ENCODE assay signal across 10 cellular contexts in genomic region chr11:68974421-68975194, GRCh38. TPM values are rescaled to one million over a fixed set of nuclear protein-coding genes. Genes with fewer than 3 reads are reported as not detected.
A peak's percentile ranks its signal among the peaks of the same experiment; 100 is the strongest.
DNase-seq lines count a peak whose midpoint lies in the region; ATAC-seq and TF ChIP-seq lines count a peak whose summit lies in the region.
"Had no signal": no experiment of that assay in that cellular context is flagged by ENCODE, and none has a peak within 500 bp of the region (broad histone marks: within the 10 kb centered on the region; RNA-seq: fewer than 3 reads in every experiment).

No MANE protein-coding gene starts in this region.

- H3K27me3 Mint-ChIP-seq in activated T-helper 2 cell treated with anti-CD3 and anti-CD28 coated beads, Interferon-gamma antibody, Interleukin-2, Interleukin-4, amounts not matched to agents 10 μg/mL and 5 μg/mL and 100 μg/mL, durations not matched to agents 14 hours and 24 hours and 36 hours (ENCODE audit: low read depth): peaks cover 7% of the 10 kb centered on the region
- peaks cover 0 to 6% of the 10 kb centered on the region in 2 donors for H3K27me3 Mint-ChIP-seq in natural killer cell treated with Interleukin-12 subunit alpha and Interleukin-12 subunit beta and Interleukin-15 and Interleukin-18, amount 100 ng/mL, for 72 hours

- H3K27ac ChIP-seq in KMS-11: no peak overlapping the region
- H3K27ac ChIP-seq: neutrophil had no signal

- H3K9me3 Mint-ChIP-seq in activated T-helper 2 cell treated with anti-CD3 and anti-CD28 coated beads, Interferon-gamma antibody, Interleukin-2, Interleukin-4, amounts not matched to agents 10 μg/mL and 5 μg/mL and 100 μg/mL, durations not matched to agents 14 hours and 24 hours and 36 hours: no peaks in the 10 kb centered on the region
- no peaks in the 10 kb centered on the region for H3K9me3 Mint-ChIP-seq in natural killer cell treated with Interleukin-12 subunit alpha and Interleukin-12 subunit beta and Interleukin-15 and Interleukin-18, amount 100 ng/mL, for 72 hours

- DNase-seq in NCI-H446 (lab: John Stamatoyannopoulos, UW): peak; percentile 25 to 45
- DNase-seq in NCI-H446 treated with DMSO at 0.1 percent for 48 hours (lab: John Stamatoyannopoulos, UW): no peak
- peak; percentile 20 for DNase-seq in activated T-helper 2 cell treated with anti-CD3 and anti-CD28 coated beads, Interferon-gamma antibody, Interleukin-2, Interleukin-4, amounts not matched to agents 10 μg/mL and 5 μg/mL and 100 μg/mL, durations not matched to agents 14 hours and 24 hours and 36 hours (ENCODE audit: low spot score)
- no peak for DNase-seq in natural killer cell treated with Interleukin-12 subunit alpha and Interleukin-12 subunit beta and Interleukin-15 and Interleukin-18, amount 100 ng/mL, for 72 hours (ENCODE audit: low spot score)
- no peak for DNase-seq in NCI-H2081 (lab: John Stamatoyannopoulos, UW)
- DNase-seq in NCI-H1436 treated with DMSO at 0.1 percent for 48 hours (lab: John Stamatoyannopoulos, UW): no peak

- no peaks in the 10 kb centered on the region for H3K79me2 ChIP-seq in KMS-11 (ENCODE audit: insufficient read depth, low read depth)

- H4K20me1 ChIP-seq in KMS-11 (ENCODE audit: insufficient read depth): no peaks in the 10 kb centered on the region

- peak overlapping the region; percentile 47; the same call in 1 of the 2 replicates for H2AFZ ChIP-seq in KMS-11 (ENCODE audit: low read depth)

- intact Hi-C loops in activated T-helper 2 cell treated with anti-CD3 and anti-CD28 coated beads, Interferon-gamma antibody, Interleukin-2, Interleukin-4, amounts not matched to agents 10 μg/mL and 5 μg/mL and 100 μg/mL, durations not matched to agents 14 hours and 24 hours and 36 hours (cut with micrococcal nuclease): no loop called here

- TF ChIP-seq CTCF in KMS-11 (conservative IDR thresholded peaks at IDR 0.05; ENCODE audit: low read depth, low read length): no peak

- H3K4me1 Mint-ChIP-seq in activated T-helper 2 cell treated with anti-CD3 and anti-CD28 coated beads, Interferon-gamma antibody, Interleukin-2, Interleukin-4, amounts not matched to agents 10 μg/mL and 5 μg/mL and 100 μg/mL, durations not matched to agents 14 hours and 24 hours and 36 hours (ENCODE audit: low read depth): peaks cover 2% of the 10 kb centered on the region
- H3K4me1 Mint-ChIP-seq in natural killer cell treated with Interleukin-12 subunit alpha and Interleukin-12 subunit beta and Interleukin-15 and Interleukin-18, amount 100 ng/mL, for 72 hours (ENCODE audit: low read depth in 2 of 2): no peaks in the 10 kb centered on the region

- H3K36me3 ChIP-seq in KMS-11 (ENCODE audit: insufficient read depth): no peaks in the 10 kb centered on the region
- H3K36me3 ChIP-seq: neutrophil had no signal

- peak overlapping the region; percentile 77 for H3K27ac Mint-ChIP-seq in activated T-helper 2 cell treated with anti-CD3 and anti-CD28 coated beads, Interferon-gamma antibody, Interleukin-2, Interleukin-4, amounts not matched to agents 10 μg/mL and 5 μg/mL and 100 μg/mL, durations not matched to agents 14 hours and 24 hours and 36 hours
- no peak overlapping the region for H3K27ac Mint-ChIP-seq in natural killer cell treated with Interleukin-12 subunit alpha and Interleukin-12 subunit beta and Interleukin-15 and Interleukin-18, amount 100 ng/mL, for 72 hours

- H3K36me3 Mint-ChIP-seq in activated T-helper 2 cell treated with anti-CD3 and anti-CD28 coated beads, Interferon-gamma antibody, Interleukin-2, Interleukin-4, amounts not matched to agents 10 μg/mL and 5 μg/mL and 100 μg/mL, durations not matched to agents 14 hours and 24 hours and 36 hours (ENCODE audit: low read depth): no peaks in the 10 kb centered on the region
- no peaks in the 10 kb centered on the region for H3K36me3 Mint-ChIP-seq in natural killer cell treated with Interleukin-12 subunit alpha and Interleukin-12 subunit beta and Interleukin-15 and Interleukin-18, amount 100 ng/mL, for 72 hours

- H3K4me3 Mint-ChIP-seq in activated T-helper 2 cell treated with anti-CD3 and anti-CD28 coated beads, Interferon-gamma antibody, Interleukin-2, Interleukin-4, amounts not matched to agents 10 μg/mL and 5 μg/mL and 100 μg/mL, durations not matched to agents 14 hours and 24 hours and 36 hours (ENCODE audit: low read depth): no peak overlapping the region
- no peak overlapping the region for H3K4me3 Mint-ChIP-seq in natural killer cell treated with Interleukin-12 subunit alpha and Interleukin-12 subunit beta and Interleukin-15 and Interleukin-18, amount 100 ng/mL, for 72 hours

- peaks cover 14% of the 10 kb centered on the region; the same call in 1 of the 2 replicates for H3K27me3 ChIP-seq in KMS-11 (ENCODE audit: insufficient read depth, low read depth)

- H3K4me2 ChIP-seq in KMS-11: no peak overlapping the region

- peak; percentile 77 to 78 for ATAC-seq in natural killer cell treated with Interleukin-12 subunit alpha and Interleukin-12 subunit beta and Interleukin-15 and Interleukin-18, amount 100 ng/mL, for 72 hours
- ATAC-seq in HG02642 (IDR thresholded peaks at IDR 0.05; ENCODE audit: poor library complexity, unreplicated experiment): no peak

- H3K4me3 ChIP-seq in KMS-11 (IDR thresholded peaks at IDR 0.05; ENCODE audit: insufficient read depth, low read depth, low read length): no peak overlapping the region

- no peak overlapping the region for H3K9ac ChIP-seq in KMS-11

- H3K4me1 ChIP-seq in KMS-11 (ENCODE audit: low read depth, poor library complexity, severe bottlenecking): no peaks in the 10 kb centered on the region

RNA-seq across cellular contexts. Expression of gene MRGPRD, which starts 6.2 kb away (rescaled TPM):
- total RNA-seq in activated T-helper 2 cell treated with anti-CD3 and anti-CD28 coated beads, Interferon-gamma antibody, Interleukin-2, Interleukin-4, amounts not matched to agents 10 μg/mL and 5 μg/mL and 100 μg/mL, durations not matched to agents 14 hours and 24 hours and 36 hours: not detected in 2 replicates
- not detected for total RNA-seq in natural killer cell treated with Interleukin-12 subunit alpha and Interleukin-12 subunit beta and Interleukin-15 and Interleukin-18, amount 100 ng/mL, for 72 hours
- total RNA-seq: temporal lobe had no signal

RNA-seq across cellular contexts. Expression of gene MRGPRF, which starts 38.4 kb away (rescaled TPM):
- not detected in 2 replicates for total RNA-seq in activated T-helper 2 cell treated with anti-CD3 and anti-CD28 coated beads, Interferon-gamma antibody, Interleukin-2, Interleukin-4, amounts not matched to agents 10 μg/mL and 5 μg/mL and 100 μg/mL, durations not matched to agents 14 hours and 24 hours and 36 hours
- not detected for total RNA-seq in natural killer cell treated with Interleukin-12 subunit alpha and Interleukin-12 subunit beta and Interleukin-15 and Interleukin-18, amount 100 ng/mL, for 72 hours

Comparison
In these comparisons a context has a peak if more than half of its experiments do, and no peak if none do; other contexts are left out.
1. DNase-seq: peak in NCI-H446 (2 of 2) and activated T-helper 2 cell treated with anti-CD3 and anti-CD28 coated beads, Interferon-gamma antibody, Interleukin-2, Interleukin-4, amounts not matched to agents 10 μg/mL and 5 μg/mL and 100 μg/mL, durations not matched to agents 14 hours and 24 hours and 36 hours (single experiment); none in NCI-H446 treated with DMSO at 0.1 percent for 48 hours (single experiment), natural killer cell treated with Interleukin-12 subunit alpha and Interleukin-12 subunit beta and Interleukin-15 and Interleukin-18, amount 100 ng/mL, for 72 hours (single experiment), NCI-H2081 (0 of 2) and NCI-H1436 treated with DMSO at 0.1 percent for 48 hours (single experiment).